ENCODE assay signal across 8 cellular contexts in the genomic region with DNA sequence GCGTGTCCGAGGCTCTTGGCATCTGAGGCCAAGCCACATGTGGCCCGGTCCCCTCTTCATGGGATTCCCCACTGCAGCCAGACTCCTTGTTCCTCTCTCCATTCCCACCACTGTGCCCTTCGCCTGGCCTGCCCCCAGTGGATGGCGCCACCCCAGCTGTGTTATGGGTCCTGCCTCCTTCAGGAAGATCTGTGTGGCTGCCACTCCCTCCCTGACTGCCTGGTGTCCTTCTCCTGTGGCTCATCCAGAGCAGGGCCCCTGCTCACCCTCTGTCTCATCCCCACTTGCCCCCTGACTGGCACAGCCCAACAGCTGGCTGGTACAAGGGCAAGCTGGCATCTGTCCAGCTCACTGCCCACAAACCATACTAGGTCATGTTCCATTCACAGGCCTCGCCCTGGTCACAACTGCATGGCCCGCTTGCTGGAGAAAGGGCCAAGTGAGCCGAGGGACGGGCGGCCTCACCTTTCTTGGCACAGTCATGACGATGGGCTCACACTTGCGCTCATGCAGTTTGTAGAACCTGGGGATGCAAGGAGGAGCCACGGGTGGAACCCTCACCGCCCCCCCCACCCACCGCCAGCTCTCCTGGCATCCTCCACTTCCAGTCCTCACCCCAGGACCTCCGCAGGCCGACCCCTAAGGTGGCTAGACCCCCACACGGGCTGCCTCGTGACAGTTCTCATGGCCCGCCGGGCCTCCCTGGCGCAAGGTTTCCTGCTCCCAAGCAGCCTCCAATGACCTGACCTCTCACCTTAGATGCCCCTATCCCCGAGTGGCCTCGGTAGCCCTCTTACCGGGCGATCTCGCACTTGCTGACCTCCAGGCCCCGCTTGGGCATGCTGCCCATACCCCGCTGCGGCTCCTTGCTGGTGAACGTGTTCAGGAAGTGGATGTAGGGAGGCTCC. TPM values are rescaled to one million over a fixed set of nuclear protein-coding genes. Genes with fewer than 3 reads are reported as not detected.
DNase-seq lines count a peak whose midpoint lies in the region; ATAC-seq and TF ChIP-seq lines count a peak whose summit lies in the region.

No MANE protein-coding gene starts in this region.

- H3K4me1 Mint-ChIP-seq in chondrocyte (ENCODE audit: low read depth) (peaks cover 28% of the 10 kb centered on the region), neural crest cell (peaks cover 4% of the 10 kb centered on the region)

- H3K27me3 Mint-ChIP-seq in chondrocyte (ENCODE audit: low read depth) (no peaks in the 10 kb centered on the region), neural crest cell (ENCODE audit: low read depth) (no peaks in the 10 kb centered on the region)

- peak; percentile 48 for TF ChIP-seq CTCF in chondrocyte (IDR thresholded peaks at IDR 0.05)
- TF ChIP-seq CTCF in neural crest cell (conservative IDR thresholded peaks at IDR 0.05), result no peak

- H3K27ac Mint-ChIP-seq in chondrocyte (ENCODE audit: unreplicated experiment), result peak overlapping the region; percentile 54
- H3K27ac Mint-ChIP-seq in neural crest cell (ENCODE audit: unreplicated experiment), result peak overlapping the region; percentile 75

- no peaks in the 10 kb centered on the region for H3K9me3 Mint-ChIP-seq in chondrocyte (ENCODE audit: low read depth)
- H3K9me3 Mint-ChIP-seq in neural crest cell, result no peaks in the 10 kb centered on the region

- H3K36me3 Mint-ChIP-seq in chondrocyte (ENCODE audit: low read depth), result no peaks in the 10 kb centered on the region
- peaks cover 3% of the 10 kb centered on the region for H3K36me3 Mint-ChIP-seq in neural crest cell (ENCODE audit: low read depth)

- no peak overlapping the region for H3K4me3 Mint-ChIP-seq in chondrocyte (ENCODE audit: unreplicated experiment)
- peak overlapping the region; percentile 62 for H3K4me3 Mint-ChIP-seq in neural crest cell

- ATAC-seq in HG02610 (IDR thresholded peaks at IDR 0.05; ENCODE audit: unreplicated experiment) (no peak), GM19463 (IDR thresholded peaks at IDR 0.05; ENCODE audit: unreplicated experiment) (no peak)

- DNase-seq in stimulated activated CD4-positive, alpha-beta T cell treated with anti-CD3 and anti-CD28 coated beads, Interleukin-15, amount 100 ng/mL, for 24 hours, result peak; percentile 69
- no peak for DNase-seq in stimulated activated CD4-positive, alpha-beta T cell treated with anti-CD3 and anti-CD28 coated beads, Interleukin-4, amount 100 ng/mL, for 4 hours
- peak; percentile 56 for DNase-seq in OCI-M1 (lab: John Stamatoyannopoulos, UW)
- peak; percentile 90 for DNase-seq in chondrocyte (ENCODE audit: low spot score)
- no peak for DNase-seq in neural crest cell (ENCODE audit: low read depth, low spot score)
- no peak for DNase-seq in NCI-H1048 (lab: John Stamatoyannopoulos, UW)

RNA-seq across cellular contexts. Expression of gene PTPRCAP, which starts 2.1 kb away (rescaled TPM):
- total RNA-seq in chondrocyte (0.47 to 0.95 TPM (median 0.73 TPM) in 3 replicates), neural crest cell (0.84 and 1.6 TPM in 2 replicates)

RNA-seq across cellular contexts. Expression of gene CORO1B, which starts 3.7 kb away (rescaled TPM):
- total RNA-seq in chondrocyte (74.7 to 80.9 TPM (median 80.1 TPM) in 3 replicates), neural crest cell (79.0 and 89.5 TPM in 2 replicates)

RNA-seq across cellular contexts. Expression of gene RPS6KB2, which starts 11.3 kb away (rescaled TPM):
- total RNA-seq in chondrocyte, result 40.3 to 44.2 TPM (median 42.3 TPM) in 3 replicates
- 48.4 and 55.0 TPM in 2 replicates for total RNA-seq in neural crest cell

RNA-seq across cellular contexts. Expression of gene GPR152, which starts 13.0 kb away (rescaled TPM):
- total RNA-seq in chondrocyte, result not detected in 3 replicates
- not detected in 2 replicates for total RNA-seq in neural crest cell

RNA-seq across cellular contexts. Expression of gene CABP4, which starts 15.6 kb away (rescaled TPM):
- total RNA-seq in chondrocyte (not detected in 3 replicates), neural crest cell (not detected in 2 replicates)

Comparison
In these comparisons a context has a peak if more than half of its experiments do, and no peak if none do; other contexts are left out.
1. DNase-seq: peak in stimulated activated CD4-positive, alpha-beta T cell treated with anti-CD3 and anti-CD28 coated beads, Interleukin-15, amount 100 ng/mL, for 24 hours (single experiment), OCI-M1 (single experiment) and chondrocyte (single experiment); none in stimulated activated CD4-positive, alpha-beta T cell treated with anti-CD3 and anti-CD28 coated beads, Interleukin-4, amount 100 ng/mL, for 4 hours (0 of 2), neural crest cell (single experiment) and NCI-H1048 (single experiment).